Comparison of ENCODE assay signal across 8 cellular contexts in the genomic region with DNA sequence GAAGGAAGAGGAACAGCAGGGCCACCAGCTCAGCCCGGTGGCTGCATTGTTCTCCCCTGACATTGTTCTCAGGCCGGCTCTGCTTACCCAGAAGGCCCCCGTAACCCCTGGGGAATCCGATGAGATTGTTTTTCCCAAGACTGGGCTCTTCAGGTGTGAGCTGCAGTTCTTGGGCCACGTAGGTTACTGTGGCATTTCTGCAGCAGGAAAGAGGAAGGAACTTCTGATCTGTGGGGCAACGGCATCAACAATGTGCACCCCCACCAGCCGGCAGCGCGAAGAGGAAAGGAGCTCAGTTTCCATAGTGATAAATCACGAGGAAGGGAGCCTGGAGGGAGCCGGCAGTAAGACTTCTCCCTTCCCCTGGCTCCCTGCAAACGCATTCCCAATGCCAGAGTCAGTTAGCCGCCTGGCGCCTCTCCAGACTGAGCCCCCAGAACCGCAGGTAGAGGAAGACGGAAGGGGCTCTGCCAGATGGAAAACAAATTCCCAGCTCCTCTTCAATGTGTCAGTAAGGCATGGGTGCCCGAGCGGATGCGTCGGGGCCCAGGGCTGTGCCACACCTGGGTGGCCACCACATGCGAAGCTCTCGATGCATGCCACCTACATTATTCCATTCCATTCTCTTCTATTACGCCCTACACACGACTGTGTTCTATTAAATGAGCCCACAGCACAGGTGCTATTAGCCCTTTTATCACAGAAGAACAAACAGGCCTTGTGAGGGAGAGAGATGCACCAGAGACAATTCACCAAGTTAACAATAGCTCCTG. TPM values are rescaled to one million over a fixed set of nuclear protein-coding genes. Genes with fewer than 3 reads are reported as not detected.
DNase-seq lines count a peak whose midpoint lies in the region; ATAC-seq and TF ChIP-seq lines count a peak whose summit lies in the region.

No MANE protein-coding gene starts in this region.

- intact Hi-C loops in stomach (cut with DNase I; ENCODE audit: low total_unique reads), result loop anchor here (5.0 kb wide), 1 partner anchor 105 kb away; no protein-coding TSS in a partner anchor

- DNase-seq in COR-L47 (lab: John Stamatoyannopoulos, UW), result peak; percentile 49
- peak; percentile 64 for DNase-seq in NCI-H2107 treated with DMSO at 0.1 percent for 48 hours (lab: John Stamatoyannopoulos, UW; ENCODE audit: unreplicated experiment)
- DNase-seq in cerebellum (ENCODE audit: low spot score), result peak; percentile 44
- peak; percentile 50 for DNase-seq in left lobe of liver (ENCODE audit: low spot score)
- DNase-seq in stomach, result no peak

- peak overlapping the region in 3 of 4 donors; percentile 9 to 23 (median 16) for H3K4me3 ChIP-seq in stomach

- H3K27me3 ChIP-seq in stomach, result no peaks in the 10 kb centered on the region

- ATAC-seq in left lobe of liver (peak; percentile 66), HG02973 (IDR thresholded peaks at IDR 0.05; ENCODE audit: unreplicated experiment) (no peak), GM18870 (IDR thresholded peaks at IDR 0.05; ENCODE audit: unreplicated experiment) (no peak), HG03342 (IDR thresholded peaks at IDR 0.05; ENCODE audit: unreplicated experiment) (no peak)

- 39 to 45% (median 42%) methylated on average over 24 of the region's 24 CpGs for WGBS in stomach, 5 donors

- TF ChIP-seq CTCF in stomach (IDR thresholded peaks at IDR 0.05), result no peak

- TF ChIP-seq POLR2A in stomach (IDR thresholded peaks at IDR 0.05), result no peak

- peak overlapping the region in 4 of 5 donors; percentile 13 to 59 (median 50) for H3K27ac ChIP-seq in stomach

- peaks cover 0 to 27% (median 6%) of the 10 kb centered on the region in 4 donors for H3K4me1 ChIP-seq in stomach

- H3K36me3 ChIP-seq in stomach, result no peaks in the 10 kb centered on the region

- no peaks in the 10 kb centered on the region for H3K9me3 ChIP-seq in stomach

- no peak for TF ChIP-seq EP300 in stomach (IDR thresholded peaks at IDR 0.05)

RNA-seq across cellular contexts. Expression of a gene that starts 21.5 kb away (rescaled TPM):
- total RNA-seq in cerebellum (6.8 TPM), left lobe of liver (20.2 TPM), stomach (10 to 100 TPM; 26.8 to 87.5 (median 50.7) TPM)
- polyA plus RNA-seq in stomach, result 10 to 100 TPM in 1 of 3 donors, 1 to 10 TPM in 2; 5.5 to 13.4 (median 7.5) TPM

RNA-seq across cellular contexts. Expression of a gene that starts 36.7 kb away (rescaled TPM):
- total RNA-seq in cerebellum (3.0 TPM), left lobe of liver (0.33 TPM), stomach (1 to 10 TPM in 2 of 5 donors, not detected in 3; 1.8 to 4.2 TPM)
- 1 to 10 TPM; 1.4 to 3.4 (median 2.7) TPM for polyA plus RNA-seq in stomach
